11 cellular contexts compared by ENCODE assay signal in the genomic region with DNA sequence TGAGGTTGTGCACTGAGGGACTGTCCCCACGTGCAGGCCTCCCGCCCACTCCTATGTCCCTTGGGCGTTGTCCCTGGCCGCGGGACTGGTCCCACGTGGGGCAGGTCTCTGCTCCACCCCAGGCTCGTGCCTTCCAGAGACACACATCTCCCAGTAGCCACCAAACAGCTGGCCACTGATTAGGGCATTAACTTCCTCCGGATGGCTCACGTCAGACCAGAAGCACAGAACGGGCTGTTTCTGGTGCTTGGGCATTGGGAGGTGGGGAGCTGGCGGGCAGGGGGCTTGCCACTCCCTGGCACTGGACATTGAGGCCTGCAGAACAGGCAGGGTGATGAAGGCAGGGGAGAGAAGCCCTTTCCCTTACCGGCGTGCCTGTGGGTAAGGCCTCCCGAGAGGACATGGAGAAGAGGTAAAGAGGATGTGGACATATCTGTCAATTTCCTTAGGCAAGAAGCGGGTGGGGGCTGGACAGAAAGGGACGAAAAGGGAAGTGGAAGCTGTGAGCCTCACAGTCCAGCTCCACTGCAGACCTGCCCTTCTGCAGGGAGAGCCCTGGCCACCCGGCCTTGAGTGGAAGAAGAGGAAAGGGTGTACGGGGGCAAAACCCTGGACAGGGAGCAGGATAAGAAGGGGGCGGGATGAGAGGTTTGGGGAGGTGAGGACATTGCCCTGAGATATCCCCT.
A peak's percentile ranks its signal among the peaks of the same experiment; 100 is the strongest.
DNase-seq lines count a peak whose midpoint lies in the region; ATAC-seq, FAIRE-seq and TF ChIP-seq lines count a peak whose summit lies in the region.
"Had no signal": no experiment of that assay in that cellular context is flagged by ENCODE, and none has a peak within 500 bp of the region (broad histone marks: within the 10 kb centered on the region; RNA-seq: fewer than 3 reads in every experiment).

No MANE protein-coding gene starts in this region.

- H3K4me3 Mint-ChIP-seq in CD4-positive, alpha-beta memory T cell: peak overlapping the region; percentile 60 to 93 (median 84)

- no peaks in the 10 kb centered on the region for H3K36me3 ChIP-seq in CD4-positive, alpha-beta memory T cell (ENCODE audit: insufficient read depth, low read length)
- H3K36me3 ChIP-seq in endothelial cell of umbilical vein (ENCODE audit: control insufficient read depth in 2 of 2, extremely low read depth in 1 of 2, insufficient read depth in 2 of 2, low read length in 2 of 2): no peaks in the 10 kb centered on the region
- H3K36me3 ChIP-seq in pancreas: no peaks in the 10 kb centered on the region
- no peaks in the 10 kb centered on the region for H3K36me3 ChIP-seq in H7 (replicated peaks; ENCODE audit: control insufficient read depth, insufficient read depth, low read length)

- H3K27ac Mint-ChIP-seq in CD4-positive, alpha-beta memory T cell: peak overlapping the region; percentile 28 to 97 (median 93)

- peaks cover 0 to 32% of the 10 kb centered on the region in 2 donors for H3K36me3 Mint-ChIP-seq in CD4-positive, alpha-beta memory T cell

- no peaks in the 10 kb centered on the region for H3K9me3 ChIP-seq in CD4-positive, alpha-beta memory T cell (ENCODE audit: control insufficient read depth in 1 of 2, low read length in 2 of 2)
- no peaks in the 10 kb centered on the region for H3K9me3 ChIP-seq in endothelial cell of umbilical vein (replicated peaks; ENCODE audit: control insufficient read depth, insufficient read depth, low read length)
- no peaks in the 10 kb centered on the region for H3K9me3 ChIP-seq in pancreas

- POLR2A ChIA-PET in CD4-positive, alpha-beta memory T cell (lab: Charles Lee; ENCODE audit: partially characterized antibody): no interaction called here
- POLR2A ChIA-PET in endothelial cell of umbilical vein (lab: Charles Lee): no interaction called here

- TF ChIP-seq CTCF in NB4 (IDR thresholded peaks at IDR 0.05; ENCODE audit: low read depth, low read length) (no peak), endothelial cell of umbilical vein (IDR thresholded peaks at IDR 0.05; ENCODE audit: extremely low read depth in 1 of 2, insufficient read depth in 1 of 2, low read depth in 1 of 2, low read length in 2 of 2) (no peak), pancreas (IDR thresholded peaks at IDR 0.05) (no peak)

- H3K4me2 ChIP-seq in endothelial cell of umbilical vein (ENCODE audit: insufficient read depth, low read length): no peak overlapping the region

- peaks cover 49 to 75% (median 61%) of the 10 kb centered on the region in 4 donors for H3K4me1 Mint-ChIP-seq in CD4-positive, alpha-beta memory T cell

- CTCF ChIA-PET in CD4-positive, alpha-beta memory T cell (lab: Charles Lee; ENCODE audit: partially characterized antibody): interaction anchor here (1.6 kb wide), 1 partner anchor 14 kb away, joined by 6 read pairs; no protein-coding TSS in a partner anchor
- CTCF ChIA-PET in endothelial cell of umbilical vein (lab: Charles Lee): interaction anchor here (0.9 to 1.1 kb wide), 2 partner anchors 14 to 120 kb away, joined by 3 to 4 read pairs; no protein-coding TSS in a partner anchor

- H3K4me3 ChIP-seq in CD4-positive, alpha-beta memory T cell (ENCODE audit: low read length in 2 of 2): no peak overlapping the region
- H3K4me3 ChIP-seq in NB4 (ENCODE audit: low read depth, low read length) (peak overlapping the region; percentile 36), endothelial cell of umbilical vein (replicated peaks in 1 of 3; ENCODE audit: insufficient read depth in 1 of 3, low read depth in 1 of 3, low read length in 3 of 3) (no peak overlapping the region), pancreas (peak overlapping the region in 1 of 4 donors; percentile 10), H7 (ENCODE audit: insufficient read depth, low read depth, low read length) (no peak overlapping the region)

- peak in 3 of 4 donors; percentile 14 to 70 (median 57) for ATAC-seq in pancreas
- ATAC-seq in GM19455 (IDR thresholded peaks at IDR 0.05; ENCODE audit: unreplicated experiment): no peak
- no peak for ATAC-seq in GM19463 (IDR thresholded peaks at IDR 0.05; ENCODE audit: unreplicated experiment)
- ATAC-seq in GM18907 (IDR thresholded peaks at IDR 0.05; ENCODE audit: unreplicated experiment): no peak

- peak overlapping the region; percentile 60 for H2AFZ ChIP-seq in endothelial cell of umbilical vein (ENCODE audit: low read depth, low read length)

- no peaks in the 10 kb centered on the region for H3K79me2 ChIP-seq in endothelial cell of umbilical vein (ENCODE audit: control insufficient read depth, insufficient read depth, low read length)

- no peaks in the 10 kb centered on the region for H3K27me3 ChIP-seq in CD4-positive, alpha-beta memory T cell (ENCODE audit: insufficient read depth, low read length)
- peaks cover 3 to 11% of the 10 kb centered on the region in 2 experiments for H3K27me3 ChIP-seq in endothelial cell of umbilical vein (ENCODE audit: control insufficient read depth in 2 of 2, insufficient read depth in 2 of 2, low read length in 2 of 2)
- H3K27me3 ChIP-seq in pancreas: no peaks in the 10 kb centered on the region
- no peaks in the 10 kb centered on the region; the same call in 1 of the 2 replicates for H3K27me3 ChIP-seq in H7 (ENCODE audit: control insufficient read depth, insufficient read depth, low read length)

- H3K9me3 Mint-ChIP-seq in CD4-positive, alpha-beta memory T cell: peaks cover 0 to 2% (median 0%) of the 10 kb centered on the region in 8 donors

- TF ChIP-seq POLR2A in NB4 (IDR thresholded peaks at IDR 0.05; ENCODE audit: extremely low read depth, insufficient read length) (no peak), endothelial cell of umbilical vein (IDR thresholded peaks at IDR 0.05; ENCODE audit: low read depth, low read length) (no peak)

- no peak for DNase-seq in CD4-positive, alpha-beta memory T cell
- peak; percentile 87 for DNase-seq in NB4 (ENCODE audit: low read depth)
- no peak for DNase-seq in endothelial cell of umbilical vein (ENCODE audit: low read depth, low spot score)
- no peak for DNase-seq in pancreas
- DNase-seq in H7: no peak
- DNase-seq: activated gamma-delta T cell treated with Interleukin-2 at 50 U/mL for 16 hours, DMS79, NCI-H446 treated with DMSO at 0.1 percent for 48 hours had no signal

- no peak overlapping the region for H3K9ac ChIP-seq in endothelial cell of umbilical vein (replicated peaks; ENCODE audit: extremely low read depth, insufficient read depth, low read length)

- H3K4me1 ChIP-seq in CD4-positive, alpha-beta memory T cell (ENCODE audit: insufficient read depth, low read length): peaks cover 55% of the 10 kb centered on the region
- H3K4me1 ChIP-seq in endothelial cell of umbilical vein (ENCODE audit: control insufficient read depth, extremely low read depth, insufficient read depth, low read length) (no peaks in the 10 kb centered on the region), pancreas (no peaks in the 10 kb centered on the region)

- no TSS peak for BruUV-seq in endothelial cell of umbilical vein (replicated peaks; lab: Mats Ljungman, UMichigan)

- WGBS in pancreas, 2 donors: 65 to 74% methylated on average over 19 of the region's 19 CpGs

- H3K9me1 ChIP-seq in endothelial cell of umbilical vein (replicated peaks; ENCODE audit: control insufficient read depth, extremely low read depth, insufficient read depth, low read length): no peaks in the 10 kb centered on the region

- H3K27ac ChIP-seq in CD4-positive, alpha-beta memory T cell (ENCODE audit: low read depth, low read length): peak overlapping the region; percentile 71
- no peak overlapping the region for H3K27ac ChIP-seq in endothelial cell of umbilical vein (ENCODE audit: insufficient read depth, low read depth, low read length)
- H3K27ac ChIP-seq in pancreas: no peak overlapping the region

- H3K27me3 Mint-ChIP-seq in CD4-positive, alpha-beta memory T cell: no peaks in the 10 kb centered on the region

- H4K20me1 ChIP-seq in endothelial cell of umbilical vein (replicated peaks; ENCODE audit: control insufficient read depth, extremely low read depth, insufficient read depth, low read length): no peaks in the 10 kb centered on the region

- intact Hi-C loops in CD4-positive, alpha-beta memory T cell (cut with micrococcal nuclease): loop anchor here (10.0 kb wide), 1 partner anchor 533 kb away; no protein-coding TSS in a partner anchor
- intact Hi-C loops in endothelial cell of umbilical vein (cut with micrococcal nuclease) (no loop called here), pancreas (cut with DNase I) (loop anchor here in 2 of 3 donors (10.0 kb wide), 3 partner anchors 193 to 533 kb away; partner anchors contain the start of gene WNK1 (in 1 of the 2))

- FAIRE-seq in endothelial cell of umbilical vein (lab: Jason Lieb, UNC) (no peak), pancreas (lab: Jason Lieb, UNC) (no peak)

- dilution Hi-C loops in endothelial cell of umbilical vein (cut with MboI; ENCODE audit: extremely low pct_ligation_motif_present, low sequenced_read_pairs): no loop called here

TF ChIP-seq in endothelial cell of umbilical vein, 7 proteins besides CTCF, POLR2A, EP300 and RAD21:
- no peak for TF ChIP-seq FOS (IDR thresholded peaks at IDR 0.05; ENCODE audit: borderline replicate concordance, insufficient read depth, low read length)
- TF ChIP-seq, protein P1, sequence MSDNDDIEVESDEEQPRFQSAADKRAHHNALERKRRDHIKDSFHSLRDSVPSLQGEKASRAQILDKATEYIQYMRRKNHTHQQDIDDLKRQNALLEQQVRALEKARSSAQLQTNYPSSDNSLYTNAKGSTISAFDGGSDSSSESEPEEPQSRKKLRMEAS (IDR thresholded peaks at IDR 0.05; ENCODE audit: insufficient read depth, insufficient read length): no peak
- no peak for TF ChIP-seq EZH2 (IDR thresholded peaks at IDR 0.05; ENCODE audit: borderline replicate concordance, low read depth, low read length, severe bottlenecking)
- TF ChIP-seq POLR2AphosphoS5 (IDR thresholded peaks at IDR 0.05; ENCODE audit: insufficient read depth, low read depth, low read length): no peak
- no peak for TF ChIP-seq MYC (IDR thresholded peaks at IDR 0.05; ENCODE audit: low read depth, low read length)
- no peak for TF ChIP-seq JUN (IDR thresholded peaks at IDR 0.05; ENCODE audit: borderline replicate concordance, insufficient read depth, insufficient read length, low read depth)
- TF ChIP-seq GATA2 (IDR thresholded peaks at IDR 0.05; ENCODE audit: insufficient read depth, insufficient read length, low read depth, low read length): no peak

Comparison
In these comparisons a context has a peak if more than half of its experiments do, and no peak if none do; other contexts are left out.
1. ATAC-seq: peak in pancreas (3 of 4); none in GM19455 (single experiment), GM19463 (single experiment) and GM18907 (single experiment).